In the genomic region with DNA sequence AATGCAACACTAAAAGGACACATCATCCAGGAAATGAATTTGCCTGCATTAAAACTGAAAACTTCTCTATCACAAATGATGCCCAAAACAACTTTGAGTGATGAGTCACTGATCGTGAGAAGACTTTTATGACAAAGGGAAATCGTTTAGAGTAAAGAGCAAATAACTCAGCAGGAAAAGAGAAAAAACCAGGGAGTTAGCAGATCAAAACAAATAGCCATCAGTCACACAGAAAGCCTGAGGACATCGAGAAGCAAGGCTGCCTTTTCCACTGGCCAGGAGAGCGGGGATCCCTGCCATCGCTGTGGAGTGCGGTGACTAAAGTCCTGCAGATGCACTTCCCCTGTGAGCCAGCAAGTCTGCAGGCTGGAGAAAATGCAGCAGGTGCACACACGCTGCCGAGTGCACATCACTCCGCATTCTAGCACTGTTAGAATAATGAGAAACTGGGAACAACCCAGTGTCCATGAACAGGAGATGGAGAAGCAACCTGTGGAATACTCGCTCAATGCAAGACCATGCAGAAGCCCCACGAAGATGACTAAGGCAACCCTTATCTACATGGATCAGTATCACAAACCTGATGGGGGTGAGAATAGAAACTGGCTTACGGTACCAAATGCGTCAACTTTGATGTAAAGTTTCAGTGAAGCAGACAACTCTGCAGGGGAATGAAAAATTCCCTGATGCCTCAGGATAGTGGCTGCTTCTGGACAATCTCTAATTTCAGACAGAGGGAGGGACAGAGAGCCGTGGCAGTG, we compare ENCODE assay signal across 14 cellular contexts.
A peak's percentile ranks its signal among the peaks of the same experiment; 100 is the strongest.
DNase-seq lines count a peak whose midpoint lies in the region; ATAC-seq and TF ChIP-seq lines count a peak whose summit lies in the region.
"Had no signal": no experiment of that assay in that cellular context is flagged by ENCODE, and none has a peak within 500 bp of the region (broad histone marks: within the 10 kb centered on the region; RNA-seq: fewer than 3 reads in every experiment).

No MANE protein-coding gene starts in this region.

- no peaks in the 10 kb centered on the region for H3K4me1 ChIP-seq in HAP-1
- H3K4me1 ChIP-seq: BE2C, esophagus squamous epithelium, prostate gland had no signal

- peak; percentile 57 for ATAC-seq in activated CD8-positive, alpha-beta memory T cell treated with anti-CD3 and anti-CD28 coated beads, Interleukin-2, amount 10 ng/mL, durations not matched to agents 7 days and 5 days
- ATAC-seq in stimulated activated effector memory CD8-positive, alpha-beta T cell treated with anti-CD3 and anti-CD28 coated beads, Interleukin-12 subunit alpha, Interleukin-12 subunit beta, amount 100 ng/mL, for 72 hours, result peak; percentile 75
- ATAC-seq in GM19351 (IDR thresholded peaks at IDR 0.05; ENCODE audit: unreplicated experiment), result no peak

- 46 to 53% methylated on average over 14 of the region's 14 CpGs for WGBS in lower leg skin, 2 donors

- in situ Hi-C loops in astrocyte of the spinal cord (cut with HindIII; ENCODE audit: low sequenced_read_pairs), result no loop called here
- in situ Hi-C loops in HAP-1 (cut with MboI; ENCODE audit: low sequenced_read_pairs), result no loop called here

- CTCF ChIA-PET in activated CD8-positive, alpha-beta memory T cell treated with anti-CD3 and anti-CD28 coated beads, Interleukin-2, amount 10 ng/mL, durations not matched to agents 7 days and 5 days (lab: Charles Lee), result no interaction called here

- no peak for DNase-seq in activated CD8-positive, alpha-beta memory T cell treated with anti-CD3 and anti-CD28 coated beads, Interleukin-2, amount 10 ng/mL, durations not matched to agents 7 days and 5 days
- DNase-seq in activated CD8-positive, alpha-beta memory T cell treated with anti-CD3 and anti-CD28 coated beads for 24 hours, result no peak
- peak; percentile 5 for DNase-seq in HS-5 (ENCODE audit: low read depth)
- DNase-seq in astrocyte of the spinal cord (ENCODE audit: low read depth, low spot score), result peak; percentile 3
- no peak for DNase-seq in stimulated activated effector memory CD8-positive, alpha-beta T cell treated with anti-CD3 and anti-CD28 coated beads, Interleukin-12 subunit alpha, Interleukin-12 subunit beta, amount 100 ng/mL, for 72 hours (ENCODE audit: low spot score in 2 of 2)
- DNase-seq in lower leg skin (ENCODE audit: low spot score in 2 of 2), result no peak
- no peak for DNase-seq in HAP-1 (ENCODE audit: low spot score in 2 of 2)
- DNase-seq: activated CD4-positive, alpha-beta T cell treated with anti-CD3 and anti-CD28 coated beads for 1 hour; activated naive CD4-positive, alpha-beta T cell treated with anti-CD3 and anti-CD28 coated beads for 36 hours; BE2C; esophagus squamous epithelium; NCI-H1105 treated with DMSO at 0.1 percent for 48 hours had no signal

- H3K27me3 ChIP-seq in HAP-1 (ENCODE audit: low read depth), result peaks cover 6% of the 10 kb centered on the region
- H3K27me3 ChIP-seq: esophagus squamous epithelium had no signal

- H3K9me3 Mint-ChIP-seq in activated CD8-positive, alpha-beta memory T cell treated with anti-CD3 and anti-CD28 coated beads, Interleukin-2, amount 10 ng/mL, durations not matched to agents 7 days and 5 days (ENCODE audit: low read depth), result no peaks in the 10 kb centered on the region
- no peaks in the 10 kb centered on the region for H3K9me3 Mint-ChIP-seq in stimulated activated effector memory CD8-positive, alpha-beta T cell treated with anti-CD3 and anti-CD28 coated beads, Interleukin-12 subunit alpha, Interleukin-12 subunit beta, amount 100 ng/mL, for 72 hours
- H3K9me3 Mint-ChIP-seq: activated naive CD4-positive, alpha-beta T cell treated with anti-CD3 and anti-CD28 coated beads for 36 hours had no signal

- H3K9me3 ChIP-seq in HAP-1, result no peaks in the 10 kb centered on the region
- H3K9me3 ChIP-seq: BE2C, esophagus squamous epithelium, prostate gland had no signal

- H3K27ac Mint-ChIP-seq in activated CD8-positive, alpha-beta memory T cell treated with anti-CD3 and anti-CD28 coated beads, Interleukin-2, amount 10 ng/mL, durations not matched to agents 7 days and 5 days, result no peak overlapping the region
- no peak overlapping the region for H3K27ac Mint-ChIP-seq in stimulated activated effector memory CD8-positive, alpha-beta T cell treated with anti-CD3 and anti-CD28 coated beads, Interleukin-12 subunit alpha, Interleukin-12 subunit beta, amount 100 ng/mL, for 72 hours
- H3K27ac Mint-ChIP-seq: activated naive CD4-positive, alpha-beta T cell treated with anti-CD3 and anti-CD28 coated beads for 36 hours had no signal

- no peak overlapping the region for H3K4me3 Mint-ChIP-seq in activated CD8-positive, alpha-beta memory T cell treated with anti-CD3 and anti-CD28 coated beads, Interleukin-2, amount 10 ng/mL, durations not matched to agents 7 days and 5 days
- H3K4me3 Mint-ChIP-seq in stimulated activated effector memory CD8-positive, alpha-beta T cell treated with anti-CD3 and anti-CD28 coated beads, Interleukin-12 subunit alpha, Interleukin-12 subunit beta, amount 100 ng/mL, for 72 hours, result no peak overlapping the region
- H3K4me3 Mint-ChIP-seq: activated naive CD4-positive, alpha-beta T cell treated with anti-CD3 and anti-CD28 coated beads for 36 hours had no signal

- H3K4me3 ChIP-seq in astrocyte of the spinal cord (ENCODE audit: low read depth, low read length), result no peak overlapping the region
- no peak overlapping the region for H3K4me3 ChIP-seq in lower leg skin (ENCODE audit: low read depth, poor library complexity, severe bottlenecking)
- no peak overlapping the region for H3K4me3 ChIP-seq in HAP-1
- H3K4me3 ChIP-seq: esophagus squamous epithelium, prostate gland had no signal

- peaks cover 12% of the 10 kb centered on the region for H3K4me1 Mint-ChIP-seq in activated CD8-positive, alpha-beta memory T cell treated with anti-CD3 and anti-CD28 coated beads, Interleukin-2, amount 10 ng/mL, durations not matched to agents 7 days and 5 days
- H3K4me1 Mint-ChIP-seq in stimulated activated effector memory CD8-positive, alpha-beta T cell treated with anti-CD3 and anti-CD28 coated beads, Interleukin-12 subunit alpha, Interleukin-12 subunit beta, amount 100 ng/mL, for 72 hours, result no peaks in the 10 kb centered on the region

- H3K36me3 Mint-ChIP-seq in activated CD8-positive, alpha-beta memory T cell treated with anti-CD3 and anti-CD28 coated beads, Interleukin-2, amount 10 ng/mL, durations not matched to agents 7 days and 5 days, result no peaks in the 10 kb centered on the region
- no peaks in the 10 kb centered on the region for H3K36me3 Mint-ChIP-seq in stimulated activated effector memory CD8-positive, alpha-beta T cell treated with anti-CD3 and anti-CD28 coated beads, Interleukin-12 subunit alpha, Interleukin-12 subunit beta, amount 100 ng/mL, for 72 hours

- H3K36me3 ChIP-seq in HAP-1 (replicated peaks), result no peaks in the 10 kb centered on the region
- H3K36me3 ChIP-seq: BE2C, esophagus squamous epithelium, prostate gland had no signal

- no peak for TF ChIP-seq POLR2A in lower leg skin (IDR thresholded peaks at IDR 0.05)

- no peak for TF ChIP-seq CTCF in astrocyte of the spinal cord (IDR thresholded peaks at IDR 0.05; ENCODE audit: low read depth, low read length)
- no peak for TF ChIP-seq CTCF in lower leg skin (IDR thresholded peaks at IDR 0.05)

- peaks cover 27% of the 10 kb centered on the region for H3K27me3 Mint-ChIP-seq in activated CD8-positive, alpha-beta memory T cell treated with anti-CD3 and anti-CD28 coated beads, Interleukin-2, amount 10 ng/mL, durations not matched to agents 7 days and 5 days

- intact Hi-C loops in lower leg skin (cut with DNase I; ENCODE audit: low total_unique reads), result no loop called here

Comparison
In these comparisons a context has a peak if more than half of its experiments do, and no peak if none do; other contexts are left out.
1. DNase-seq: peak in HS-5 (single experiment) and astrocyte of the spinal cord (single experiment); none in activated CD8-positive, alpha-beta memory T cell treated with anti-CD3 and anti-CD28 coated beads, Interleukin-2, amount 10 ng/mL, durations not matched to agents 7 days and 5 days (single experiment), activated CD8-positive, alpha-beta memory T cell treated with anti-CD3 and anti-CD28 coated beads for 24 hours (single experiment), stimulated activated effector memory CD8-positive, alpha-beta T cell treated with anti-CD3 and anti-CD28 coated beads, Interleukin-12 subunit alpha, Interleukin-12 subunit beta, amount 100 ng/mL, for 72 hours (0 of 2), lower leg skin (0 of 2) and HAP-1 (0 of 2).